In genomic region chr7:100335566-100336466, GRCh38 we compare ENCODE assay signal across 8 cellular contexts.
DNase-seq lines count a peak whose midpoint lies in the region; ATAC-seq lines count a peak whose summit lies in the region.
"Not testable (repeated sequence)": the region's sequence is repeated elsewhere in the genome, so short reads cannot be mapped to it uniquely, and the experiment has no call there.

No MANE protein-coding gene starts in this region.

- H3K4me3 Mint-ChIP-seq in memory B cell, result peak overlapping the region; percentile 97

- H3K9me3 Mint-ChIP-seq in memory B cell, result not testable (repeated sequence)

- H3K27me3 Mint-ChIP-seq in memory B cell, result not testable (repeated sequence)

- DNase-seq in CMK (ENCODE audit: low read depth), result peak; percentile 83
- peak; percentile 62 for DNase-seq in HS-5 (ENCODE audit: low read depth)
- peak; percentile 57 for DNase-seq in NK-92 (lab: John Stamatoyannopoulos, UW; ENCODE audit: unreplicated experiment)
- peak; percentile 92 for DNase-seq in activated CD8-positive, alpha-beta memory T cell treated with anti-CD3 and anti-CD28 coated beads for 24 hours
- DNase-seq in effector CD8-positive, alpha-beta T cell (lab: John Stamatoyannopoulos, UW), result peak; percentile 87
- peak; percentile 76 to 79 for DNase-seq in memory B cell (ENCODE audit: low spot score in 2 of 2)
- peak; percentile 71 for DNase-seq in stimulated activated CD8-positive, alpha-beta memory T cell treated with anti-CD3 and anti-CD28 coated beads, Interleukin-12 subunit alpha, Interleukin-12 subunit beta, amount 100 ng/mL, for 1 hour (ENCODE audit: low read depth)

- peak overlapping the region; percentile 95 for H3K27ac Mint-ChIP-seq in memory B cell

- ATAC-seq in GM19468 (IDR thresholded peaks at IDR 0.05; ENCODE audit: extremely low read depth, unreplicated experiment) (peak; percentile 46), memory B cell (ENCODE audit: low read depth) (peak; percentile 89)

- H3K36me3 Mint-ChIP-seq in memory B cell, result not testable (repeated sequence)

- H3K4me1 Mint-ChIP-seq in memory B cell, result not testable (repeated sequence)

Comparison
In these comparisons a context has a peak if more than half of its experiments do, and no peak if none do; other contexts are left out.
1. Peak in every context shown above with its lines: DNase-seq and ATAC-seq.